Comparison of ENCODE assay signal across 8 cellular contexts in the genomic region with DNA sequence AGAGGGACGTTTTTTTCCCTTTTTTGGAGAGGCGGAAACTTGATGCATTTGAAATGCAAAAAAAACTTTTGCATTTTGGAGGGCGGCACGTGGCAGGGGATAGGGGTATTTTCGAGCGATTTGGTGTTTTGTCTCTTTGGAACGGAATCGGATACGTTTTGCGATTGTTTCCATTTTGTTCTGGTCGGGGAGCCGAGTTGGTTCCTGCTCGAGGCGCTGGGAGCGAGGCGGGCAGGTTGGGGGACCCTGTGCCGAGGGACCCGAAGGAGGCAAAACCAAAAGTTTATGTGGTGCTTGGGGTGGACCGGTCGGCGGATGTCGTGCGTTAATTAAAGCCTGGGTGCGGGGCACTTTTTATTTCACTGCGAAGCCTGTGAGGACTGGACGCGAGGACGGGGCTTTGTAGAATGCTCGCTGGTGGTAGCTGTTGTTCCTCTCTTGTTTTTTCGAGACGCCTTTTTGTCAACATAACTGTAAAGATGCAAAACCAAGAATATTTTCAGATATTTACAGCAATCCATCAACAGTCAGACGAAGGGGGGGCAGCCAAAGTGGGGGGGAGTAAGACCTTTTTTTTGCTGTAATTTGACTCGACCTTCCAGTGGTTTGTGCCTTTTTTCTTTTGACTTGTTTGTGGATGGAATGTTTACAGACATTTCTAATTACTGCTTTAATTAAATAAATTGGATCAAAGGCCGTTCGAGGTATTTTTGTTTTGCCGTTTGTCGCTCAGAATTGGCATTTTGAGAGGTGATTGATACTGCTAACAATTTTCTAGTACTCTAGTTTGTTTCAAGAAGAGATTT. TPM values are rescaled to one million over a fixed set of nuclear protein-coding genes. Genes with fewer than 3 reads are reported as not detected.
DNase-seq lines count a peak whose midpoint lies in the region; ATAC-seq and TF ChIP-seq lines count a peak whose summit lies in the region.

No MANE protein-coding gene starts in this region.

- peak; percentile 4 for ATAC-seq in GM19351 (IDR thresholded peaks at IDR 0.05; ENCODE audit: unreplicated experiment)

- H3K9me3 ChIP-seq in HUES6 (ENCODE audit: control insufficient read depth, insufficient read depth, low read depth, low read length) = no peaks in the 10 kb centered on the region

- H3K27ac ChIP-seq in HUES6 (ENCODE audit: low read depth, low read length) = peak overlapping the region; percentile 100

- no peaks in the 10 kb centered on the region for H3K27me3 Mint-ChIP-seq in T-helper 2 cell treated with Interferon-gamma antibody and Interleukin-4, amounts not matched to agents 5 μg/mL and 100 μg/mL, for 36 hours (ENCODE audit: low read depth)
- no peaks in the 10 kb centered on the region for H3K27me3 Mint-ChIP-seq in MCF 10A (ENCODE audit: insufficient read depth, unreplicated experiment)

- intact Hi-C loops in MCF 10A (cut with micrococcal nuclease) = loop anchor here (1.0 to 10.0 kb wide), 9 partner anchors 19 to 588 kb away; a partner anchor contains a TSS

- H3K4me3 Mint-ChIP-seq in T-helper 2 cell treated with Interferon-gamma antibody and Interleukin-4, amounts not matched to agents 5 μg/mL and 100 μg/mL, for 36 hours = peak overlapping the region; percentile 99
- H3K4me3 Mint-ChIP-seq in MCF 10A (ENCODE audit: unreplicated experiment) = peak overlapping the region; percentile 100

- POLR2A ChIA-PET in MCF 10A (lab: Yijun Ruan, JAX) = interaction anchor here (0.6 to 5.1 kb wide), 43 partner anchors 10 to 1640 kb away, joined by 3 to 153 read pairs (median 8); a partner anchor contains a TSS

- H3K36me3 ChIP-seq in HUES6 (ENCODE audit: control insufficient read depth, insufficient read depth, low read length) = peaks cover 49% of the 10 kb centered on the region

- H3K27ac Mint-ChIP-seq in T-helper 2 cell treated with Interferon-gamma antibody and Interleukin-4, amounts not matched to agents 5 μg/mL and 100 μg/mL, for 36 hours = peak overlapping the region; percentile 98
- peak overlapping the region; percentile 99 for H3K27ac Mint-ChIP-seq in MCF 10A (ENCODE audit: low read depth, unreplicated experiment)

- peaks cover 25% of the 10 kb centered on the region for H3K4me1 ChIP-seq in HUES6 (ENCODE audit: control insufficient read depth, insufficient read depth, low read length)

- peak overlapping the region; percentile 100 for H3K9ac ChIP-seq in HUES6 (ENCODE audit: low read length)

- no peaks in the 10 kb centered on the region for H3K9me3 Mint-ChIP-seq in T-helper 2 cell treated with Interferon-gamma antibody and Interleukin-4, amounts not matched to agents 5 μg/mL and 100 μg/mL, for 36 hours
- H3K9me3 Mint-ChIP-seq in MCF 10A (ENCODE audit: unreplicated experiment) = no peaks in the 10 kb centered on the region

- TSS peak; percentile 39 for BruUV-seq in MCF 10A (replicated peaks; lab: Mats Ljungman, UMichigan)

- no peak for TF ChIP-seq CTCF in MCF 10A (IDR thresholded peaks at IDR 0.05; ENCODE audit: unreplicated experiment)

- peaks cover 33% of the 10 kb centered on the region for H3K4me1 Mint-ChIP-seq in T-helper 2 cell treated with Interferon-gamma antibody and Interleukin-4, amounts not matched to agents 5 μg/mL and 100 μg/mL, for 36 hours (ENCODE audit: low read depth)
- H3K4me1 Mint-ChIP-seq in MCF 10A (ENCODE audit: insufficient read depth, unreplicated experiment) = peaks cover 36% of the 10 kb centered on the region

- DNase-seq in COLO668 (lab: John Stamatoyannopoulos, UW; ENCODE audit: unreplicated experiment) (peak; percentile 50), MCF 10A (ENCODE audit: unreplicated experiment) (peak; percentile 69), iris pigment epithelial cell (ENCODE audit: low read depth) (peak; percentile 40), AG08395 (ENCODE audit: low spot score) (no peak)
- peak; percentile 48 for DNase-seq in T-helper 2 cell treated with Interferon-gamma antibody and Interleukin-4, amounts not matched to agents 5 μg/mL and 100 μg/mL, for 36 hours (ENCODE audit: low spot score)
- DNase-seq in stimulated activated CD4-positive, alpha-beta T cell treated with anti-CD3 and anti-CD28 coated beads, Interleukin-12 subunit alpha, Interleukin-12 subunit beta, amount 100 ng/mL, for 24 hours (ENCODE audit: low read depth in 2 of 2) = peak; percentile 20 to 25

- CTCF ChIA-PET in MCF 10A (lab: Yijun Ruan, JAX) = interaction anchor here (0.6 to 1.9 kb wide), 11 partner anchors 17 to 589 kb away, joined by 3 to 6 read pairs (median 3); no protein-coding TSS in a partner anchor

- H3K27me3 ChIP-seq in HUES6 (ENCODE audit: control insufficient read depth, insufficient read depth, low read length) = no peaks in the 10 kb centered on the region

- peaks cover 52% of the 10 kb centered on the region for H3K36me3 Mint-ChIP-seq in T-helper 2 cell treated with Interferon-gamma antibody and Interleukin-4, amounts not matched to agents 5 μg/mL and 100 μg/mL, for 36 hours (ENCODE audit: low read depth)
- H3K36me3 Mint-ChIP-seq in MCF 10A (ENCODE audit: insufficient read depth, unreplicated experiment) = peaks cover 72% of the 10 kb centered on the region

- H3K4me3 ChIP-seq in HUES6 (ENCODE audit: low read depth, low read length) = peak overlapping the region; percentile 98

RNA-seq across cellular contexts. Expression of a gene that starts 1.0 kb away (rescaled TPM):
- 635 and 710 TPM in 2 replicates for total RNA-seq in MCF 10A (2022)
